ENCODE assay signal across 17 cellular contexts in the genomic region with DNA sequence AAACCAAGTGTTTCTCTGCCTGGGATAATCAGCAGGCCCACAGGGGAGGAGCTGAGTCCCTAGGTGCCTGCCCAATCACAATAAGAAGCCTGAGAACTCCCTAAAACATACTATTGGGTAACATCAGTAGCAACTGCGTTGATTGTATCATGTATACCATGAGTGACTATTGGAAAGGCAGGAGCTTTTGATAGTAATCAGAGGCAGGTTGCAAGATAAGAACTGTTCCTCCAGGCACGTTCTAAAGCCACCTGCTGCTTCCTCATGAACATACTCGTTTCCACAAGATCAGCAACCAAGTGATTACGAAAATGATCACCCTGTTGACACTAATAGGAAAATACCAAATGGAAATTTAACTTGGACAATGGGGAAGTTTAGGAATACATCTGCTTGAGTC. TPM values are rescaled to one million over a fixed set of nuclear protein-coding genes. Genes with fewer than 3 reads are reported as not detected.
DNase-seq lines count a peak whose midpoint lies in the region; ATAC-seq and TF ChIP-seq lines count a peak whose summit lies in the region.
"Had no signal": no experiment of that assay in that cellular context is flagged by ENCODE, and none has a peak within 500 bp of the region (broad histone marks: within the 10 kb centered on the region; RNA-seq: fewer than 3 reads in every experiment).

No MANE protein-coding gene starts in this region.

- TF ChIP-seq RAD21 in SK-N-SH (IDR thresholded peaks at IDR 0.05; ENCODE audit: low read length): no peak

- peaks cover 63 to 70% of the 10 kb centered on the region in 2 experiments for H3K36me3 ChIP-seq in SK-N-SH (replicated peaks in 1 of 2; ENCODE audit: control insufficient read depth in 1 of 2, insufficient read depth in 2 of 2, low read length in 1 of 2)
- H3K36me3 ChIP-seq in Panc1 (ENCODE audit: control insufficient read depth, insufficient read depth, low read length): no peaks in the 10 kb centered on the region
- no peaks in the 10 kb centered on the region for H3K36me3 ChIP-seq in mesendoderm (ENCODE audit: control insufficient read depth, insufficient read depth, low read length)
- H3K36me3 ChIP-seq in aorta (ENCODE audit: control insufficient read depth in 1 of 2, insufficient read depth in 2 of 2, low read length in 1 of 2): peaks cover 0 to 4% of the 10 kb centered on the region in 2 donors

- ATAC-seq in SK-N-SH treated with all-trans-retinoic acid at 6 μM for 48 hours (no peak; the same call in 2 of the 3 replicates), Panc1 (0 out of 2 replicates have a peak, but pooled peaks have one; percentile 11), aorta (ENCODE audit: low FRiP score) (no peak), HG03039 (IDR thresholded peaks at IDR 0.05; ENCODE audit: unreplicated experiment) (no peak)
- ATAC-seq: GM23338 had no signal

- H3K9ac ChIP-seq in SK-N-SH: no peak overlapping the region
- no peak overlapping the region for H3K9ac ChIP-seq in mesendoderm (ENCODE audit: low read length)

- H3K18ac ChIP-seq in mesendoderm (ENCODE audit: low read length): no peak overlapping the region

- no peak overlapping the region for H2BK5ac ChIP-seq in mesendoderm (ENCODE audit: low read length)

- WGBS in SK-N-SH (ENCODE audit: low lambda C conversion rate): 89% methylated on average over 4 of the region's 4 CpGs
- whole genome bisulfite sequencing in mesendoderm (ENCODE audit: extremely low coverage, insufficient coverage, low lambda C conversion rate): no CpG with 5 or more reads among the region's 4 CpGs
- WGBS in aorta, 2 donors: 58 to 62% methylated on average over 4 of the region's 4 CpGs

- H3K23ac ChIP-seq in mesendoderm (ENCODE audit: low read length): no peak overlapping the region

- H3K4me3 ChIP-seq in SK-N-SH (ENCODE audit: low read depth in 2 of 2, low read length in 1 of 2): no peak overlapping the region
- H3K4me3 ChIP-seq in Panc1 (ENCODE audit: low read depth in 2 of 2, low read length in 2 of 2): no peak overlapping the region
- H3K4me3 ChIP-seq in mesendoderm (ENCODE audit: low read length): no peak overlapping the region
- no peak overlapping the region for H3K4me3 ChIP-seq in aorta (ENCODE audit: low read length in 2 of 2)
- H3K4me3 ChIP-seq: A549, GM23338 had no signal

- H3K27ac ChIP-seq in SK-N-SH (ENCODE audit: low read depth in 2 of 2, low read length in 1 of 2): peak overlapping the region in 1 of 2 experiments; percentile 28; a peak in 1 of 4 replicates
- no peak overlapping the region for H3K27ac ChIP-seq in Panc1 (ENCODE audit: low read length)
- H3K27ac ChIP-seq in mesendoderm (ENCODE audit: low read depth, low read length): no peak overlapping the region
- H3K27ac ChIP-seq in aorta (ENCODE audit: low read depth in 1 of 2, low read length in 2 of 2): peak overlapping the region; percentile 23 to 46
- H3K27ac ChIP-seq: 22Rv1, A549, C4-2B had no signal

- no peak overlapping the region for H4K8ac ChIP-seq in mesendoderm (ENCODE audit: low read depth, low read length)

- H3F3A ChIP-seq in SK-N-SH (replicated peaks; ENCODE audit: insufficient read depth): peaks cover 36% of the 10 kb centered on the region

- TF ChIP-seq CTCF in SK-N-SH (IDR thresholded peaks at IDR 0.05): no peak
- TF ChIP-seq CTCF in Panc1 (IDR thresholded peaks at IDR 0.05): no peak

- H4K5ac ChIP-seq in mesendoderm (ENCODE audit: low read length): no peak overlapping the region

- H3K9me3 ChIP-seq in SK-N-SH (0 out of 2 replicates have a peak, but pooled peaks cover 5% of the 10 kb centered on the region), Panc1 (ENCODE audit: control insufficient read depth, insufficient read depth, low read depth, low read length) (no peaks in the 10 kb centered on the region), aorta (ENCODE audit: control insufficient read depth, low read length) (no peaks in the 10 kb centered on the region)
- H3K9me3 ChIP-seq: A549 had no signal

- H3K79me2 ChIP-seq in SK-N-SH (ENCODE audit: insufficient read depth) (peaks cover 100% of the 10 kb centered on the region), mesendoderm (ENCODE audit: control insufficient read depth, insufficient read depth, low read length) (no peaks in the 10 kb centered on the region)

- no peaks in the 10 kb centered on the region for H3K79me1 ChIP-seq in mesendoderm (ENCODE audit: low read length)

- no peak overlapping the region for H2AK5ac ChIP-seq in mesendoderm (ENCODE audit: low read length)

- DNase-seq in SK-N-SH (no peak), Panc1 (ENCODE audit: low read depth, low spot score) (no peak), mesendoderm (no peak), aorta (no peak), KG1 (lab: John Stamatoyannopoulos, UW) (no peak)
- DNase-seq in stimulated activated CD4-positive, alpha-beta T cell treated with anti-CD3 and anti-CD28 coated beads, Interleukin-15, amount 100 ng/mL, for 24 hours: no peak
- DNase-seq: CD4-positive, alpha-beta T cell; DMS153; DMS79; GDM1; HCEC 1CT had no signal

- no peak overlapping the region for H2BK15ac ChIP-seq in mesendoderm (replicated peaks; ENCODE audit: low read depth)

- TF ChIP-seq EP300 in SK-N-SH (IDR thresholded peaks at IDR 0.05; ENCODE audit: borderline replicate concordance in 1 of 2, low read depth in 1 of 2, low read length in 1 of 2): no peak

- no peaks in the 10 kb centered on the region; the same call in 1 of the 2 replicates for H4K20me1 ChIP-seq in SK-N-SH (ENCODE audit: insufficient read depth)

- H3K4me1 ChIP-seq in SK-N-SH (ENCODE audit: control insufficient read depth in 1 of 2, insufficient read depth in 2 of 2, low read depth in 1 of 2, low read length in 1 of 2) (peaks cover 13 to 25% of the 10 kb centered on the region in 2 experiments; a peak in 3 of 4 replicates), Panc1 (ENCODE audit: control insufficient read depth, insufficient read depth, low read length) (no peaks in the 10 kb centered on the region), mesendoderm (ENCODE audit: control insufficient read depth, low read depth, low read length) (no peaks in the 10 kb centered on the region), aorta (ENCODE audit: control insufficient read depth in 1 of 2, insufficient read depth in 2 of 2, low read length in 2 of 2) (peaks cover 2 to 3% of the 10 kb centered on the region in 2 donors)

- no peak overlapping the region for H2AFZ ChIP-seq in SK-N-SH (ENCODE audit: low read depth)
- H2AFZ ChIP-seq: GM23338 had no signal

- H3K56ac ChIP-seq in mesendoderm (ENCODE audit: low read length): no peak overlapping the region

- peak overlapping the region; percentile 4; the same call in 1 of the 2 replicates for H3K4me2 ChIP-seq in SK-N-SH
- H3K4me2 ChIP-seq in mesendoderm (ENCODE audit: low read length): no peak overlapping the region
- H3K4me2 ChIP-seq: A549, GM23338 had no signal

- H2BK120ac ChIP-seq in mesendoderm (ENCODE audit: low read depth, low read length): peak overlapping the region; percentile 16

- BruUV-seq in Panc1 (replicated peaks; lab: Mats Ljungman, UMichigan): no TSS peak

- intact Hi-C loops in Panc1 (cut with micrococcal nuclease; ENCODE audit: unreplicated experiment): no loop called here
- intact Hi-C loops in aorta (cut with DNase I): loop anchor here (2.0 to 10.0 kb wide), 2 partner anchors 55 to 223 kb away; no protein-coding TSS in a partner anchor

- POLR2A ChIA-PET in SK-N-SH (lab: Yijun Ruan, JAX): no interaction called here
- POLR2A ChIA-PET in Panc1 (lab: Charles Lee): no interaction called here

- H3K27me3 ChIP-seq in SK-N-SH (ENCODE audit: insufficient read depth) (no peaks in the 10 kb centered on the region), Panc1 (ENCODE audit: control insufficient read depth, insufficient read depth, low read length) (0 out of 2 replicates have a peak, but pooled peaks cover 3% of the 10 kb centered on the region), mesendoderm (ENCODE audit: insufficient read depth, low read length, poor library complexity) (no peaks in the 10 kb centered on the region), aorta (ENCODE audit: control insufficient read depth in 1 of 2, insufficient read depth in 2 of 2, low read length in 1 of 2) (no peaks in the 10 kb centered on the region)

- no peaks in the 10 kb centered on the region for H3K9me2 ChIP-seq in SK-N-SH

- H3K4ac ChIP-seq in mesendoderm (ENCODE audit: low read depth, low read length): no peak overlapping the region

- CTCF ChIA-PET in SK-N-SH (lab: Yijun Ruan, JAX) (interaction anchor here (1.0 to 1.3 kb wide), 2 partner anchors 9 to 12 kb away, joined by 3 to 4 read pairs; no protein-coding TSS in a partner anchor), Panc1 (lab: Charles Lee) (no interaction called here)

- in situ Hi-C loops in Panc1 (cut with HindIII; ENCODE audit: low pct_unique_long_range_greater_than_20kb, low sequenced_read_pairs): no loop called here

TF ChIP-seq in SK-N-SH, 30 proteins besides CTCF, POLR2A, EP300 and RAD21:
- TF ChIP-seq TAF1 (IDR thresholded peaks at IDR 0.05; ENCODE audit: borderline replicate concordance, low read depth, low read length) (no peak), EZH2phosphoT487 (IDR thresholded peaks at IDR 0.05; ENCODE audit: borderline replicate concordance, low read depth) (no peak), GABPA (IDR thresholded peaks at IDR 0.05; ENCODE audit: low read depth) (no peak), TCF12 (IDR thresholded peaks at IDR 0.05) (no peak), MXI1 (IDR thresholded peaks at IDR 0.05; ENCODE audit: low read depth, low read length) (no peak)

TF ChIP-seq in SK-N-SH treated with all-trans-retinoic acid at 6 μM for 48 hours, 23 proteins besides CTCF, POLR2A, EP300 and RAD21 (continues in another document):
- no peak for TF ChIP-seq PATZ1 (CRISPR knock-in tag; IDR thresholded peaks at IDR 0.05; ENCODE audit: borderline replicate concordance)

RNA-seq across cellular contexts. Expression of gene MYLK, which starts 6.7 kb away (rescaled TPM):
- polyA plus RNA-seq in SK-N-SH (2012; rRNA removed): 262 and 272 TPM in 2 replicates
- 180 and 207 TPM in 2 replicates for polyA plus RNA-seq in SK-N-SH (2012; cell fraction: cytosol; rRNA removed)
- polyA plus RNA-seq in SK-N-SH (2012; cell fraction: nucleus; rRNA removed): 361 and 379 TPM in 2 replicates
- 29.7 TPM for total RNA-seq in Panc1 (2021; ENCODE audit: unreplicated experiment)
- 19.8 TPM for polyA plus RNA-seq in Panc1 (2012; ENCODE audit: insufficient read length)
- 5.0 TPM for polyA plus RNA-seq in mesendoderm (2013, experiment 1 of 2)
- 4.8 TPM for polyA plus RNA-seq in mesendoderm (2013, experiment 2 of 2)
- total RNA-seq in aorta: 100 to 1,000 TPM; 484 to 786 TPM
- 100 to 1,000 TPM; 134 to 143 TPM for polyA plus RNA-seq in aorta

Comparison
In these comparisons a context has a peak if more than half of its experiments do, and no peak if none do; other contexts are left out.
1. H3K27ac ChIP-seq: peak in aorta (2 of 2); none in Panc1 (single experiment) and mesendoderm (single experiment).
2. RNA of gene MYLK, which starts 6.7 kb away (total RNA-seq): 484 to 786 TPM in aorta; 29.7 TPM in Panc1 (single experiment); every median in the first group is over 10 times any median in the second.